ENCODE assay signal across 26 cellular contexts in genomic region chr9:18017136-18017535, GRCh38.
"Had no signal": no experiment of that assay in that cellular context is flagged by ENCODE, and none has a peak within 500 bp of the region (broad histone marks: within the 10 kb centered on the region; RNA-seq: fewer than 3 reads in every experiment).

No MANE protein-coding gene starts in this region.

- DNase-seq: activated B cell treated with CpG ODN at 0.5 μM for 24 hours; activated CD4-positive, alpha-beta memory T cell treated with anti-CD3 and anti-CD28 coated beads, Interleukin-2, amount 10 ng/mL, durations not matched to agents 7 days and 5 days; activated CD4-positive, alpha-beta T cell treated with anti-CD3 and anti-CD28 coated beads for 4 hours; activated CD8-positive, alpha-beta memory T cell treated with anti-CD3 and anti-CD28 coated beads, Interleukin-2, amount 10 ng/mL, durations not matched to agents 7 days and 5 days; activated naive CD4-positive, alpha-beta T cell treated with anti-CD3 and anti-CD28 coated beads for 36 hours; activated naive CD8-positive, alpha-beta T cell treated with anti-CD3 and anti-CD28 coated beads, Interleukin-2, amount 50 U/mL, for 24 hours; activated T-cell treated with anti-CD3 and anti-CD28 coated beads, Interleukin-2, amount 50 U/mL, for 1 hour; aorta; cortex of kidney; effector CD8-positive, alpha-beta T cell; foreskin fibroblast; glutamatergic neuron; hypothalamus; islet precursor cell; lower lobe of right lung; natural killer cell; stimulated activated CD4-positive, alpha-beta T cell treated with anti-CD3 and anti-CD28 coated beads, Interleukin-12 subunit alpha, Interleukin-12 subunit beta, amount 100 ng/mL, for 4 hours; stimulated activated CD4-positive, alpha-beta T cell treated with anti-CD3 and anti-CD28 coated beads, Interleukin-1b, Interleukin-23, amount 100 ng/mL, for 48 hours; stimulated activated naive CD4-positive, alpha-beta T cell treated with Interleukin-2 at 50 U/mL for 16 hours; thyroid gland had no signal

- FAIRE-seq: endothelial cell of umbilical vein, TTC549 had no signal

- H3K4me3 ChIP-seq: breast epithelium, lower lobe of right lung, thyroid gland had no signal

- H3K4me3 Mint-ChIP-seq: activated B cell treated with CpG ODN at 0.5 μM for 24 hours; activated CD4-positive, alpha-beta memory T cell treated with anti-CD3 and anti-CD28 coated beads, Interleukin-2, amount 10 ng/mL, durations not matched to agents 7 days and 5 days; activated CD8-positive, alpha-beta memory T cell treated with anti-CD3 and anti-CD28 coated beads, Interleukin-2, amount 10 ng/mL, durations not matched to agents 7 days and 5 days; activated naive CD4-positive, alpha-beta T cell treated with anti-CD3 and anti-CD28 coated beads for 36 hours; activated naive CD8-positive, alpha-beta T cell treated with anti-CD3 and anti-CD28 coated beads, Interleukin-2, amount 50 U/mL, for 24 hours; natural killer cell; T-helper 2 cell treated with Interferon-gamma antibody and Interleukin-4, amounts not matched to agents 5 μg/mL and 100 μg/mL, for 36 hours had no signal

- H3K4me1 Mint-ChIP-seq: activated B cell treated with CpG ODN at 0.5 μM for 24 hours; activated CD4-positive, alpha-beta memory T cell treated with anti-CD3 and anti-CD28 coated beads, Interleukin-2, amount 10 ng/mL, durations not matched to agents 7 days and 5 days; activated CD8-positive, alpha-beta memory T cell treated with anti-CD3 and anti-CD28 coated beads, Interleukin-2, amount 10 ng/mL, durations not matched to agents 7 days and 5 days; activated naive CD8-positive, alpha-beta T cell treated with anti-CD3 and anti-CD28 coated beads, Interleukin-2, amount 50 U/mL, for 24 hours; natural killer cell had no signal

- H3K27ac Mint-ChIP-seq: activated B cell treated with CpG ODN at 0.5 μM for 24 hours; activated CD4-positive, alpha-beta memory T cell treated with anti-CD3 and anti-CD28 coated beads, Interleukin-2, amount 10 ng/mL, durations not matched to agents 7 days and 5 days; activated CD8-positive, alpha-beta memory T cell treated with anti-CD3 and anti-CD28 coated beads, Interleukin-2, amount 10 ng/mL, durations not matched to agents 7 days and 5 days; activated naive CD4-positive, alpha-beta T cell treated with anti-CD3 and anti-CD28 coated beads for 36 hours; activated naive CD8-positive, alpha-beta T cell treated with anti-CD3 and anti-CD28 coated beads, Interleukin-2, amount 50 U/mL, for 24 hours; activated T-helper 2 cell treated with anti-CD3 and anti-CD28 coated beads, Interferon-gamma antibody, Interleukin-2, Interleukin-4, amounts not matched to agents 10 μg/mL and 5 μg/mL and 100 μg/mL, durations not matched to agents 14 hours and 24 hours and 36 hours; natural killer cell; T-helper 2 cell treated with Interferon-gamma antibody and Interleukin-4, amounts not matched to agents 5 μg/mL and 100 μg/mL, for 36 hours had no signal

- H3K27me3 Mint-ChIP-seq: activated B cell treated with CpG ODN at 0.5 μM for 24 hours; activated CD4-positive, alpha-beta memory T cell treated with anti-CD3 and anti-CD28 coated beads, Interleukin-2, amount 10 ng/mL, durations not matched to agents 7 days and 5 days; activated CD8-positive, alpha-beta memory T cell treated with anti-CD3 and anti-CD28 coated beads, Interleukin-2, amount 10 ng/mL, durations not matched to agents 7 days and 5 days; activated naive CD8-positive, alpha-beta T cell treated with anti-CD3 and anti-CD28 coated beads, Interleukin-2, amount 50 U/mL, for 24 hours had no signal

- H3K27ac ChIP-seq: breast epithelium, lower lobe of right lung, neutrophil, thyroid gland had no signal

- H3K36me3 Mint-ChIP-seq: activated CD8-positive, alpha-beta memory T cell treated with anti-CD3 and anti-CD28 coated beads, Interleukin-2, amount 10 ng/mL, durations not matched to agents 7 days and 5 days; natural killer cell had no signal

- H3K27me3 ChIP-seq: breast epithelium, neutrophil, thyroid gland had no signal
